Comparison of ENCODE assay signal across 28 cellular contexts in genomic region chr4:78753091-78753490, GRCh38.
"Had no signal": no experiment of that assay in that cellular context is flagged by ENCODE, and none has a peak within 500 bp of the region (broad histone marks: within the 10 kb centered on the region; RNA-seq: fewer than 3 reads in every experiment).

No MANE protein-coding gene starts in this region.

- H3K4me3 ChIP-seq: lung, neural progenitor cell, thoracic aorta, upper lobe of left lung had no signal

- H3K9me3 Mint-ChIP-seq: activated CD4-positive, alpha-beta T cell treated with anti-CD3 and anti-CD28 coated beads, Interleukin-2, amount 10 ng/mL, durations not matched to agents 7 days and 5 days; activated CD8-positive, alpha-beta T cell treated with anti-CD3 and anti-CD28 coated beads for 36 hours; activated naive CD8-positive, alpha-beta T cell treated with anti-CD3 and anti-CD28 coated beads, Interleukin-2, amount 50 U/mL, for 24 hours; activated T-helper 1 cell treated with anti-CD3 and anti-CD28 coated beads, Interleukin-12 subunit alpha, Interleukin-12 subunit beta, Interleukin-2, Interleukin-4 antibody, amounts not matched to agents 30 ng/mL and 10 ng/mL and 1 ng/mL, durations not matched to agents 14 hours and 24 hours and 36 hours; brain; immature natural killer cell; mesothelial cell of epicardium; naive thymus-derived CD8-positive, alpha-beta T cell; neural progenitor cell; stimulated activated effector memory CD8-positive, alpha-beta T cell treated with anti-CD3 and anti-CD28 coated beads, Interleukin-12 subunit alpha, Interleukin-12 subunit beta, amount 100 ng/mL, for 72 hours; T-helper 2 cell treated with Interferon-gamma antibody and Interleukin-4, amounts not matched to agents 5 μg/mL and 100 μg/mL, for 36 hours had no signal

- H3K27me3 Mint-ChIP-seq: activated CD4-positive, alpha-beta T cell treated with anti-CD3 and anti-CD28 coated beads, Interleukin-2, amount 10 ng/mL, durations not matched to agents 7 days and 5 days; activated CD8-positive, alpha-beta T cell treated with anti-CD3 and anti-CD28 coated beads for 36 hours; activated naive CD8-positive, alpha-beta T cell treated with anti-CD3 and anti-CD28 coated beads, Interleukin-2, amount 50 U/mL, for 24 hours had no signal

- H3K4me1 Mint-ChIP-seq: activated CD4-positive, alpha-beta T cell treated with anti-CD3 and anti-CD28 coated beads, Interleukin-2, amount 10 ng/mL, durations not matched to agents 7 days and 5 days; immature natural killer cell; neural progenitor cell; stimulated activated effector memory CD8-positive, alpha-beta T cell treated with anti-CD3 and anti-CD28 coated beads, Interleukin-12 subunit alpha, Interleukin-12 subunit beta, amount 100 ng/mL, for 72 hours had no signal

- H2AFZ ChIP-seq: neural progenitor cell had no signal

- H3K9me3 ChIP-seq: thoracic aorta, upper lobe of left lung had no signal

- H3K4me3 Mint-ChIP-seq: activated CD4-positive, alpha-beta T cell treated with anti-CD3 and anti-CD28 coated beads, Interleukin-2, amount 10 ng/mL, durations not matched to agents 7 days and 5 days; activated CD8-positive, alpha-beta T cell treated with anti-CD3 and anti-CD28 coated beads for 36 hours; activated naive CD8-positive, alpha-beta T cell treated with anti-CD3 and anti-CD28 coated beads, Interleukin-2, amount 50 U/mL, for 24 hours; activated T-helper 1 cell treated with anti-CD3 and anti-CD28 coated beads, Interleukin-12 subunit alpha, Interleukin-12 subunit beta, Interleukin-2, Interleukin-4 antibody, amounts not matched to agents 30 ng/mL and 10 ng/mL and 1 ng/mL, durations not matched to agents 14 hours and 24 hours and 36 hours; brain; immature natural killer cell; mesothelial cell of epicardium; naive thymus-derived CD8-positive, alpha-beta T cell; neural progenitor cell; stimulated activated effector memory CD8-positive, alpha-beta T cell treated with anti-CD3 and anti-CD28 coated beads, Interleukin-12 subunit alpha, Interleukin-12 subunit beta, amount 100 ng/mL, for 72 hours; T-helper 2 cell treated with Interferon-gamma antibody and Interleukin-4, amounts not matched to agents 5 μg/mL and 100 μg/mL, for 36 hours had no signal

- H3K27ac ChIP-seq: neural progenitor cell, thoracic aorta, upper lobe of left lung, VCaP had no signal

- DNase-seq: activated CD4-positive, alpha-beta T cell treated with anti-CD3 and anti-CD28 coated beads, Interleukin-2, amount 10 ng/mL, durations not matched to agents 7 days and 5 days; activated CD4-positive, CD25-positive, alpha-beta regulatory T cell treated with anti-CD3 and anti-CD28 coated beads, Interleukin-2, amount 50 U/mL, for 72 hours; activated CD8-positive, alpha-beta T cell treated with anti-CD3 and anti-CD28 coated beads for 36 hours; activated gamma-delta T cell; activated naive CD4-positive, alpha-beta T cell treated with anti-CD3 and anti-CD28 coated beads, Interleukin-2, amount 50 U/mL, for 16 hours; activated naive CD8-positive, alpha-beta T cell treated with anti-CD3 and anti-CD28 coated beads, Interleukin-2, amount 50 U/mL, for 24 hours; anterior cingulate cortex; central memory CD4-positive, alpha-beta T cell; dermis blood vessel endothelial cell; effector memory CD4-positive, alpha-beta T cell; foreskin melanocyte; immature natural killer cell; naive thymus-derived CD8-positive, alpha-beta T cell; small intestine; stimulated activated CD4-positive, alpha-beta T cell treated with anti-CD3 and anti-CD28 coated beads, Interleukin-2, amount 100 ng/mL, for 24 hours; upper lobe of left lung had no signal

- H3K36me3 Mint-ChIP-seq: brain; immature natural killer cell; mesothelial cell of epicardium; naive thymus-derived CD8-positive, alpha-beta T cell; neural progenitor cell; stimulated activated effector memory CD8-positive, alpha-beta T cell treated with anti-CD3 and anti-CD28 coated beads, Interleukin-12 subunit alpha, Interleukin-12 subunit beta, amount 100 ng/mL, for 72 hours had no signal

- ATAC-seq: activated CD8-positive, alpha-beta T cell treated with anti-CD3 and anti-CD28 coated beads for 36 hours; activated naive CD8-positive, alpha-beta T cell treated with anti-CD3 and anti-CD28 coated beads, Interleukin-2, amount 50 U/mL, for 24 hours; esophagus mucosa; left lobe of liver; naive thymus-derived CD8-positive, alpha-beta T cell; sciatic nerve; stimulated activated effector memory CD8-positive, alpha-beta T cell treated with anti-CD3 and anti-CD28 coated beads, Interleukin-12 subunit alpha, Interleukin-12 subunit beta, amount 100 ng/mL, for 72 hours had no signal

- H3K9ac ChIP-seq: neural progenitor cell had no signal

- H3K4me2 ChIP-seq: neural progenitor cell had no signal

- H3K27me3 ChIP-seq: neural progenitor cell, upper lobe of left lung had no signal

- H3K27ac Mint-ChIP-seq: activated CD4-positive, alpha-beta T cell treated with anti-CD3 and anti-CD28 coated beads, Interleukin-2, amount 10 ng/mL, durations not matched to agents 7 days and 5 days; activated CD8-positive, alpha-beta T cell treated with anti-CD3 and anti-CD28 coated beads for 36 hours; activated naive CD8-positive, alpha-beta T cell treated with anti-CD3 and anti-CD28 coated beads, Interleukin-2, amount 50 U/mL, for 24 hours; activated T-helper 1 cell treated with anti-CD3 and anti-CD28 coated beads, Interleukin-12 subunit alpha, Interleukin-12 subunit beta, Interleukin-2, Interleukin-4 antibody, amounts not matched to agents 30 ng/mL and 10 ng/mL and 1 ng/mL, durations not matched to agents 14 hours and 24 hours and 36 hours; brain; immature natural killer cell; mesothelial cell of epicardium; naive thymus-derived CD8-positive, alpha-beta T cell; neural progenitor cell; stimulated activated effector memory CD8-positive, alpha-beta T cell treated with anti-CD3 and anti-CD28 coated beads, Interleukin-12 subunit alpha, Interleukin-12 subunit beta, amount 100 ng/mL, for 72 hours; T-helper 2 cell treated with Interferon-gamma antibody and Interleukin-4, amounts not matched to agents 5 μg/mL and 100 μg/mL, for 36 hours had no signal

- H3K4me1 ChIP-seq: neural progenitor cell had no signal

- H3K36me3 ChIP-seq: neural progenitor cell, thoracic aorta, upper lobe of left lung had no signal
